Comparison of ENCODE assay signal across 17 cellular contexts in genomic region chr3:77298405-77298804, GRCh38.
DNase-seq lines count a peak whose midpoint lies in the region; ATAC-seq, FAIRE-seq and TF ChIP-seq lines count a peak whose summit lies in the region.
"Had no signal": no experiment of that assay in that cellular context is flagged by ENCODE, and none has a peak within 500 bp of the region (broad histone marks: within the 10 kb centered on the region; RNA-seq: fewer than 3 reads in every experiment).

No MANE protein-coding gene starts in this region.

- no peak overlapping the region for H3K27ac Mint-ChIP-seq in activated T-helper 17 cell treated with anti-CD3 and anti-CD28 coated beads, Interleukin-2, amount 50 U/mL, for 72 hours
- H3K27ac Mint-ChIP-seq: CD4-positive, alpha-beta T cell had no signal

- TF ChIP-seq RAD21 in GM12878 (IDR thresholded peaks at IDR 0.05; ENCODE audit: insufficient read depth, low read depth, low read length): no peak

- no peak overlapping the region for H2AFZ ChIP-seq in GM12878 (ENCODE audit: control insufficient read depth, low read depth, low read length)

- intact Hi-C loops in GM12878 (cut with micrococcal nuclease; ENCODE audit: unreplicated experiment) (no loop called here), left lung (cut with DNase I) (no loop called here)

- H3K4me3 ChIP-seq in GM12878: no peak overlapping the region
- no peak overlapping the region for H3K4me3 ChIP-seq in left lung
- H3K4me3 ChIP-seq: HAP-1 had no signal

- WGBS in GM12878 (ENCODE audit: insufficient coverage, insufficient replicate concordance, low lambda C conversion rate, missing lambda C conversion rate): 0% methylated on average over 1 of the region's 1 CpG

- BruUV-seq in GM12878 (replicated peaks; lab: Mats Ljungman, UMichigan): no TSS peak

- H3K27ac ChIP-seq in GM12878 (ENCODE audit: control insufficient read depth, insufficient read depth) (no peak overlapping the region), left lung (no peak overlapping the region)

- H3K27me3 Mint-ChIP-seq in activated T-helper 17 cell treated with anti-CD3 and anti-CD28 coated beads, Interleukin-2, amount 50 U/mL, for 72 hours: no peaks in the 10 kb centered on the region
- H3K27me3 Mint-ChIP-seq: CD4-positive, alpha-beta T cell had no signal

- SMC1A ChIA-PET in GM12878 (lab: Charles Lee; ENCODE audit: uncharacterized antibody, unreplicated experiment): no interaction called here

- H3K36me3 ChIP-seq in GM12878 (ENCODE audit: control insufficient read depth in 2 of 2, insufficient read depth in 2 of 2, low read length in 1 of 2): no peaks in the 10 kb centered on the region
- no peaks in the 10 kb centered on the region for H3K36me3 ChIP-seq in left lung
- H3K36me3 ChIP-seq: HAP-1 had no signal

- in situ Hi-C loops in GM12878 (cut with MboI): no loop called here

- no peaks in the 10 kb centered on the region for H4K20me1 ChIP-seq in GM12878 (ENCODE audit: control insufficient read depth, insufficient read depth)

- POLR2A ChIA-PET in GM12878 (lab: Charles Lee): no interaction called here

- TF ChIP-seq POLR2A in GM12878 (IDR thresholded peaks at IDR 0.05; ENCODE audit: low read depth, low read length): no peak

- H3K4me1 ChIP-seq in GM12878 (ENCODE audit: control insufficient read depth, insufficient read depth, low read length): no peaks in the 10 kb centered on the region
- no peaks in the 10 kb centered on the region for H3K4me1 ChIP-seq in left lung
- H3K4me1 ChIP-seq: HAP-1 had no signal

- H3K79me2 ChIP-seq in GM12878 (ENCODE audit: control insufficient read depth, insufficient read depth, low read length): no peaks in the 10 kb centered on the region

- RAD21 ChIA-PET in GM12878 (lab: Charles Lee; ENCODE audit: unreplicated experiment): interaction anchor here (0.8 kb wide), 1 partner anchor 22 kb away, joined by 3 read pairs; no protein-coding TSS in a partner anchor

- no peak for TF ChIP-seq EP300 in GM12878 (IDR thresholded peaks at IDR 0.05; ENCODE audit: borderline replicate concordance in 1 of 2, control insufficient read depth in 1 of 2, low read depth in 2 of 2, low read length in 2 of 2)

- no peak for DNase-seq in GM12878 (ENCODE audit: low read depth, low spot score)
- DNase-seq in left lung: no peak
- DNase-seq in COR-L47 (lab: John Stamatoyannopoulos, UW): no peak
- no peak for DNase-seq in stimulated activated naive CD8-positive, alpha-beta T cell treated with anti-CD3 and anti-CD28 coated beads, Interleukin-15, Interleukin-2, amounts not matched to agents 100 U/mL and 50 U/mL, for 24 hours
- DNase-seq: Calu3; CD4-positive, alpha-beta T cell; KBM-7; NCI-H1417; NCI-H187 treated with DMSO at 0.1 percent for 48 hours; NCI-H345; NCI-H524 treated with DMSO at 0.1 percent for 48 hours had no signal

- no peak for FAIRE-seq in GM12878 (lab: Jason Lieb, UNC)
- FAIRE-seq: GM12892 had no signal

- no peaks in the 10 kb centered on the region for H3K36me3 Mint-ChIP-seq in activated T-helper 17 cell treated with anti-CD3 and anti-CD28 coated beads, Interleukin-2, amount 50 U/mL, for 72 hours (ENCODE audit: low read depth)

- no peaks in the 10 kb centered on the region for H3K4me1 Mint-ChIP-seq in activated T-helper 17 cell treated with anti-CD3 and anti-CD28 coated beads, Interleukin-2, amount 50 U/mL, for 72 hours

- CTCF ChIA-PET in GM12878 (lab: Yijun Ruan, JAX): interaction anchor here (0.7 kb wide), 1 partner anchor 23 kb away, joined by 3 read pairs; no protein-coding TSS in a partner anchor

- no peak overlapping the region for H3K4me3 Mint-ChIP-seq in activated T-helper 17 cell treated with anti-CD3 and anti-CD28 coated beads, Interleukin-2, amount 50 U/mL, for 72 hours
- H3K4me3 Mint-ChIP-seq: CD4-positive, alpha-beta T cell had no signal

- no peak overlapping the region for H3K4me2 ChIP-seq in GM12878 (ENCODE audit: control insufficient read depth, insufficient read depth)

- H3K9me3 Mint-ChIP-seq in activated T-helper 17 cell treated with anti-CD3 and anti-CD28 coated beads, Interleukin-2, amount 50 U/mL, for 72 hours: peaks cover 42% of the 10 kb centered on the region

- TF ChIP-seq CTCF in GM12878 (IDR thresholded peaks at IDR 0.05 in 2 of 3, conservative IDR thresholded peaks at IDR 0.05 in 1 of 3; ENCODE audit: control insufficient read depth in 2 of 3, extremely low read depth in 1 of 3, insufficient read depth in 1 of 3, low read depth in 3 of 3, low read length in 3 of 3) (no peak), left lung (IDR thresholded peaks at IDR 0.05) (no peak)

- peak; percentile 69 for ATAC-seq in GM18868 (IDR thresholded peaks at IDR 0.05; ENCODE audit: unreplicated experiment)
- peak; percentile 39 for ATAC-seq in HG02885 (IDR thresholded peaks at IDR 0.05; ENCODE audit: poor library complexity, unreplicated experiment)
- ATAC-seq in GM12878: peak; percentile 82
- ATAC-seq in left lung: peak; percentile 27
- ATAC-seq in stimulated activated naive CD8-positive, alpha-beta T cell treated with anti-CD3 and anti-CD28 coated beads, Interleukin-15, Interleukin-2, amounts not matched to agents 100 U/mL and 50 U/mL, for 24 hours: no peak
- no peak for ATAC-seq in GM19397 (IDR thresholded peaks at IDR 0.05; ENCODE audit: unreplicated experiment)
- ATAC-seq in activated T-helper 17 cell treated with anti-CD3 and anti-CD28 coated beads, Interleukin-2, amount 50 U/mL, for 72 hours (replicated peaks): no peak

- H3K9ac ChIP-seq in GM12878 (ENCODE audit: control insufficient read depth, insufficient read depth, low read length): no peak overlapping the region

- no peaks in the 10 kb centered on the region for H3K9me3 ChIP-seq in GM12878 (replicated peaks; ENCODE audit: control insufficient read depth, insufficient read depth, low read length)
- H3K9me3 ChIP-seq in left lung: no peaks in the 10 kb centered on the region
- H3K9me3 ChIP-seq: HAP-1 had no signal

- no peaks in the 10 kb centered on the region for H3K27me3 ChIP-seq in GM12878 (replicated peaks in 1 of 2; ENCODE audit: control insufficient read depth in 2 of 2, insufficient read depth in 2 of 2, low read length in 1 of 2)
- no peaks in the 10 kb centered on the region for H3K27me3 ChIP-seq in left lung

TF ChIP-seq in GM12878, 131 proteins besides CTCF, POLR2A, EP300 and RAD21:
- TF ChIP-seq TCF3 (IDR thresholded peaks at IDR 0.05; ENCODE audit: borderline replicate concordance, insufficient read depth, low read depth, low read length) (no peak), DPF2 (IDR thresholded peaks at IDR 0.05) (no peak), SIX5 (IDR thresholded peaks at IDR 0.05; ENCODE audit: low read depth, low read length, severe bottlenecking) (no peak)
TF ChIP-seq in GM12878: peak in this region for 0.

Comparison
In these comparisons a context has a peak if more than half of its experiments do, and no peak if none do; other contexts are left out.
1. ATAC-seq: peak in GM18868 (single experiment), HG02885 (single experiment), GM12878 (single experiment) and left lung (single experiment); none in stimulated activated naive CD8-positive, alpha-beta T cell treated with anti-CD3 and anti-CD28 coated beads, Interleukin-15, Interleukin-2, amounts not matched to agents 100 U/mL and 50 U/mL, for 24 hours (single experiment), GM19397 (single experiment) and activated T-helper 17 cell treated with anti-CD3 and anti-CD28 coated beads, Interleukin-2, amount 50 U/mL, for 72 hours (single experiment).